In the genomic region with DNA sequence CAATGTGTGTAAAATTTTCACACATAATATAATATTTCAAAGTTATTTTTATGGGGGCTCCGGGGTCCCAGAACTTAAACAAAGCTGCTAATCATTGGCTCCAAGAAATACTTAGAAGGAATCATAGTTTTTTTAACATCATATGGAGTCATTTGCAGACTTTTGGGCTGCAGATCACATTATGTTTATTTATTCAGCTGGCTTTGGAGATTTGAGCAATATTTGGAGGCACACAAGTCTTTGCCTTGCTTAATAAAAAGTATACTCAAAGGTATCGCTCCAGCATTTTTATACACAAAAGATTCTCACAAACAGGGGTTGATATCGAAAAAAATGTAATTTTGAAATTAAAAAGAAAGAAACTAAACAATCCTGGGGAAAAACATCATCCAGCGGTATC, we compare ENCODE assay signal across 19 cellular contexts.
"Had no signal": no experiment of that assay in that cellular context is flagged by ENCODE, and none has a peak within 500 bp of the region (broad histone marks: within the 10 kb centered on the region; RNA-seq: fewer than 3 reads in every experiment).

No MANE protein-coding gene starts in this region.

- ATAC-seq: activated T-cell treated with anti-CD3 and anti-CD28 coated beads, Interleukin-2, amount 50 U/mL, for 4 hours; left lobe of liver; natural killer cell; stimulated activated naive CD8-positive, alpha-beta T cell treated with anti-CD3 and anti-CD28 coated beads, Interleukin-15, amount 100 ng/mL, for 72 hours had no signal

- DNase-seq: activated B cell treated with CpG ODN at 0.5 μM for 24 hours; activated CD4-positive, alpha-beta T cell treated with anti-CD3 and anti-CD28 coated beads for 4 hours; activated CD4-positive, alpha-beta T cell treated with anti-CD3 and anti-CD28 coated beads, Interleukin-2, amount 50 U/mL, for 48 hours; activated CD8-positive, alpha-beta memory T cell treated with anti-CD3 and anti-CD28 coated beads, Interleukin-2, amount 50 U/mL, for 48 hours; activated naive CD4-positive, alpha-beta T cell; activated naive CD8-positive, alpha-beta T cell treated with anti-CD3 and anti-CD28 coated beads for 36 hours; activated T-cell treated with anti-CD3 and anti-CD28 coated beads, Interleukin-2, amount 50 U/mL, for 4 hours; dermis blood vessel endothelial cell; effector memory CD4-positive, alpha-beta T cell; natural killer cell; ovary; stimulated activated CD4-positive, alpha-beta T cell treated with anti-CD3 and anti-CD28 coated beads, Interleukin-1b, Interleukin-23, amount 100 ng/mL, for 48 hours; stimulated activated naive CD8-positive, alpha-beta T cell treated with anti-CD3 and anti-CD28 coated beads, Interleukin-15, amount 100 ng/mL, for 72 hours; tibial artery had no signal

- H3K4me3 ChIP-seq: cardiac muscle cell, heart right ventricle, lung, ovary, prostate gland, tibial artery had no signal
